In genomic region chr12:58117201-58117600, GRCh38 we compare ENCODE assay signal across 27 cellular contexts.
"Had no signal": no experiment of that assay in that cellular context is flagged by ENCODE, and none has a peak within 500 bp of the region (broad histone marks: within the 10 kb centered on the region; RNA-seq: fewer than 3 reads in every experiment).

No MANE protein-coding gene starts in this region.

- H3K4me1 ChIP-seq: Peyer's patch, SJSA1 had no signal

- H3K36me3 ChIP-seq: brain microvascular endothelial cell, Peyer's patch, SJSA1 had no signal

- H3K27ac ChIP-seq: brain microvascular endothelial cell, Peyer's patch, SJSA1 had no signal

- H3K27ac Mint-ChIP-seq: activated CD4-positive, alpha-beta memory T cell treated with anti-CD3 and anti-CD28 coated beads, Interleukin-2, amount 10 ng/mL, durations not matched to agents 7 days and 5 days; activated CD4-positive, alpha-beta T cell treated with anti-CD3 and anti-CD28 coated beads for 36 hours; activated CD8-positive, alpha-beta memory T cell treated with anti-CD3 and anti-CD28 coated beads, Interleukin-2, amount 10 ng/mL, durations not matched to agents 7 days and 5 days; activated naive CD4-positive, alpha-beta T cell treated with anti-CD3 and anti-CD28 coated beads, Interleukin-2, amount 10 ng/mL, durations not matched to agents 7 days and 5 days; activated naive CD8-positive, alpha-beta T cell; activated naive CD8-positive, alpha-beta T cell treated with anti-CD3 and anti-CD28 coated beads, Interleukin-2, amount 50 U/mL, for 24 hours; T-helper 1 cell treated with Interleukin-12 subunit alpha and Interleukin-12 subunit beta and Interleukin-4 antibody, amounts not matched to agents 30 μg/mL and 1 μg/mL, for 36 hours; T-helper 2 cell treated with Interferon-gamma antibody and Interleukin-4, amounts not matched to agents 5 μg/mL and 100 μg/mL, for 36 hours had no signal

- H3K27me3 ChIP-seq: brain microvascular endothelial cell, Peyer's patch, SJSA1 had no signal

- H3K4me2 ChIP-seq: SK-N-SH had no signal

- ATAC-seq: activated CD4-positive, alpha-beta T cell treated with anti-CD3 and anti-CD28 coated beads for 36 hours; activated CD8-positive, alpha-beta memory T cell treated with anti-CD3 and anti-CD28 coated beads, Interleukin-2, amount 10 ng/mL, durations not matched to agents 7 days and 5 days; activated naive CD8-positive, alpha-beta T cell treated with anti-CD3 and anti-CD28 coated beads, Interleukin-2, amount 50 U/mL, for 24 hours had no signal

- H3K36me3 Mint-ChIP-seq: activated CD8-positive, alpha-beta memory T cell treated with anti-CD3 and anti-CD28 coated beads, Interleukin-2, amount 10 ng/mL, durations not matched to agents 7 days and 5 days; activated naive CD4-positive, alpha-beta T cell treated with anti-CD3 and anti-CD28 coated beads, Interleukin-2, amount 10 ng/mL, durations not matched to agents 7 days and 5 days; activated naive CD8-positive, alpha-beta T cell had no signal

- DNase-seq: activated CD4-positive, alpha-beta memory T cell treated with anti-CD3 and anti-CD28 coated beads, Interleukin-2, amount 10 ng/mL, durations not matched to agents 7 days and 5 days; activated CD4-positive, alpha-beta T cell treated with anti-CD3 and anti-CD28 coated beads for 36 hours; activated CD8-positive, alpha-beta memory T cell treated with anti-CD3 and anti-CD28 coated beads for 24 hours; activated CD8-positive, alpha-beta memory T cell treated with anti-CD3 and anti-CD28 coated beads, Interleukin-2, amount 10 ng/mL, durations not matched to agents 7 days and 5 days; activated CD8-positive, alpha-beta memory T cell treated with anti-CD3 and anti-CD28 coated beads, Interleukin-2, amount 50 U/mL, for 48 hours; activated effector memory CD4-positive, alpha-beta T cell treated with Interleukin-2 at 50 U/mL for 16 hours; activated naive CD4-positive, alpha-beta T cell treated with anti-CD3 and anti-CD28 coated beads, Interleukin-2, amount 10 ng/mL, durations not matched to agents 7 days and 5 days; activated naive CD8-positive, alpha-beta T cell treated with anti-CD3 and anti-CD28 coated beads, Interleukin-2, amount 50 U/mL, for 24 hours; activated T-cell treated with anti-CD3 and anti-CD28 coated beads, Interleukin-2, amount 50 U/mL, for 48 hours; anterior cingulate cortex; brain microvascular endothelial cell; central memory CD4-positive, alpha-beta T cell; NCI-H1105 treated with DMSO at 0.1 percent for 48 hours; NCI-H1436; NCI-H1694; NCI-H1930; NCI-H2081 treated with DMSO at 0.1 percent for 48 hours; NCI-H345; NCI-H524 treated with DMSO at 0.1 percent for 48 hours; Peyer's patch; RPMI8226; SHP77 treated with DMSO at 0.1 percent for 48 hours; SK-N-SH had no signal

- H3K9me3 ChIP-seq: Peyer's patch, SJSA1 had no signal

- H3K4me1 Mint-ChIP-seq: activated CD4-positive, alpha-beta memory T cell treated with anti-CD3 and anti-CD28 coated beads, Interleukin-2, amount 10 ng/mL, durations not matched to agents 7 days and 5 days; activated CD4-positive, alpha-beta T cell treated with anti-CD3 and anti-CD28 coated beads for 36 hours; activated naive CD4-positive, alpha-beta T cell treated with anti-CD3 and anti-CD28 coated beads, Interleukin-2, amount 10 ng/mL, durations not matched to agents 7 days and 5 days; activated naive CD8-positive, alpha-beta T cell treated with anti-CD3 and anti-CD28 coated beads, Interleukin-2, amount 50 U/mL, for 24 hours had no signal

- H3K4me3 ChIP-seq: Peyer's patch, SJSA1 had no signal

- H3K9me3 Mint-ChIP-seq: activated CD4-positive, alpha-beta memory T cell treated with anti-CD3 and anti-CD28 coated beads, Interleukin-2, amount 10 ng/mL, durations not matched to agents 7 days and 5 days; activated naive CD4-positive, alpha-beta T cell treated with anti-CD3 and anti-CD28 coated beads, Interleukin-2, amount 10 ng/mL, durations not matched to agents 7 days and 5 days; activated naive CD8-positive, alpha-beta T cell treated with anti-CD3 and anti-CD28 coated beads, Interleukin-2, amount 50 U/mL, for 24 hours; T-helper 2 cell treated with Interferon-gamma antibody and Interleukin-4, amounts not matched to agents 5 μg/mL and 100 μg/mL, for 36 hours had no signal

- H3K9ac ChIP-seq: SK-N-SH had no signal

- H3K27me3 Mint-ChIP-seq: activated CD4-positive, alpha-beta memory T cell treated with anti-CD3 and anti-CD28 coated beads, Interleukin-2, amount 10 ng/mL, durations not matched to agents 7 days and 5 days; activated naive CD4-positive, alpha-beta T cell treated with anti-CD3 and anti-CD28 coated beads, Interleukin-2, amount 10 ng/mL, durations not matched to agents 7 days and 5 days had no signal

- H3K4me3 Mint-ChIP-seq: activated CD4-positive, alpha-beta memory T cell treated with anti-CD3 and anti-CD28 coated beads, Interleukin-2, amount 10 ng/mL, durations not matched to agents 7 days and 5 days; activated CD4-positive, alpha-beta T cell treated with anti-CD3 and anti-CD28 coated beads for 36 hours; activated CD8-positive, alpha-beta memory T cell treated with anti-CD3 and anti-CD28 coated beads, Interleukin-2, amount 10 ng/mL, durations not matched to agents 7 days and 5 days; activated naive CD4-positive, alpha-beta T cell treated with anti-CD3 and anti-CD28 coated beads, Interleukin-2, amount 10 ng/mL, durations not matched to agents 7 days and 5 days; activated naive CD8-positive, alpha-beta T cell; activated naive CD8-positive, alpha-beta T cell treated with anti-CD3 and anti-CD28 coated beads, Interleukin-2, amount 50 U/mL, for 24 hours; T-helper 1 cell treated with Interleukin-12 subunit alpha and Interleukin-12 subunit beta and Interleukin-4 antibody, amounts not matched to agents 30 μg/mL and 1 μg/mL, for 36 hours; T-helper 2 cell treated with Interferon-gamma antibody and Interleukin-4, amounts not matched to agents 5 μg/mL and 100 μg/mL, for 36 hours had no signal
